Comparison of ENCODE assay signal across 8 cellular contexts in the genomic region with DNA sequence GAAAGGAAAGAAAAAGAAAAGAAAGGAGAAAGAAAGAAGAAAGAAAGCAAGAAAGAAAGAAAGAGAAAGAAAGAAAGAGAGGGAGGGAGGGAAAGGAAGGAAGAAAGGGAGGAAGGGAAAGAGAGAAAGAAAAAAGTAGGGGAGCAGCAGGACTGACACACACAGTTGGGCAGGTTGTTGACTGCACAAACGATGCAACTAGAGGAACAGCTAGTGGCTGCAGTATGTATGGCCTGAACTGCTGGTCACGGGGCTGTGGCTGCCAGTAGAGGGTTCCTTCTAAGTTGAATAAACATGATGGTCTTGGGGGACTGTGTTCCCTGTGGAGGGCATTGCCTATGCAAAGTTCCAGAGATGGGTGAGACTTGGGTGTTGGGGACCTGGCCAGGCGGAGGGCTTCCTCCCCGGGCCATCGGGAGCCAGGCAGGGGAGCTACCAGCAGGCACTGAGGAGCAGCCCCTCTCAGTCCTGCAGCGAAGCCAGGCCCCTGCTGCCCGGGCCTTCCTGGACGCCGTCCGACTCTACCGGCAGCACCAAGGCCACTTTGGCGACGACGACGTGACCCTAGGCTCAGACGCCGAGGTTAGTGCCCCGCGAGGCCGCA. TPM values are rescaled to one million over a fixed set of nuclear protein-coding genes. Genes with fewer than 3 reads are reported as not detected.
A peak's percentile ranks its signal among the peaks of the same experiment; 100 is the strongest.
DNase-seq lines count a peak whose midpoint lies in the region; ATAC-seq, FAIRE-seq and TF ChIP-seq lines count a peak whose summit lies in the region.

No MANE protein-coding gene starts in this region.

- peaks cover 0 to 3% of the 10 kb centered on the region in 2 donors for H3K27me3 ChIP-seq in small intestine (ENCODE audit: control insufficient read depth in 2 of 2, insufficient read depth in 2 of 2, low read length in 2 of 2)

- H3K4me1 ChIP-seq in small intestine (ENCODE audit: control insufficient read depth in 2 of 2, insufficient read depth in 1 of 2, low read depth in 1 of 2, low read length in 1 of 2) = peaks cover 2 to 3% of the 10 kb centered on the region in 2 donors

- H3K36me3 ChIP-seq in small intestine (ENCODE audit: control insufficient read depth in 2 of 2, insufficient read depth in 2 of 2, low read length in 2 of 2) = no peaks in the 10 kb centered on the region

- intact Hi-C loops in activated CD4-positive, alpha-beta T cell treated with anti-CD3 and anti-CD28 coated beads, Interleukin-2, amount 10 ng/mL, durations not matched to agents 24 days and 14 days (cut with micrococcal nuclease) = loop anchor here (1.0 kb wide), 2 partner anchors 17 to 27 kb away; partner anchors contain the start of genes COLGALT1 and PGLS

- no peak for FAIRE-seq in small intestine (lab: Jason Lieb, UNC)

- H3K4me3 ChIP-seq in small intestine (ENCODE audit: low read depth in 1 of 2, low read length in 2 of 2) = peak overlapping the region; percentile 16 to 35

- TF ChIP-seq CTCF in glutamatergic neuron (IDR thresholded peaks at IDR 0.05; ENCODE audit: partially characterized antibody, unreplicated experiment) = no peak

- no peaks in the 10 kb centered on the region for H3K9me3 Mint-ChIP-seq in activated CD4-positive, alpha-beta T cell treated with anti-CD3 and anti-CD28 coated beads, Interleukin-2, amount 10 ng/mL, durations not matched to agents 24 days and 14 days
- peaks cover 5% of the 10 kb centered on the region for H3K9me3 Mint-ChIP-seq in glutamatergic neuron (ENCODE audit: unreplicated experiment)

- H3K36me3 Mint-ChIP-seq in activated CD4-positive, alpha-beta T cell treated with anti-CD3 and anti-CD28 coated beads, Interleukin-2, amount 10 ng/mL, durations not matched to agents 24 days and 14 days (ENCODE audit: low read depth) = no peaks in the 10 kb centered on the region
- H3K36me3 Mint-ChIP-seq in T-helper 17 cell (ENCODE audit: low read depth) (no peaks in the 10 kb centered on the region), glutamatergic neuron (ENCODE audit: unreplicated experiment) (no peaks in the 10 kb centered on the region)

- H3K27ac ChIP-seq in small intestine (ENCODE audit: low read depth in 1 of 2, low read length in 1 of 2) = peak overlapping the region in 1 of 2 donors; percentile 62

- H3K27me3 Mint-ChIP-seq in activated CD4-positive, alpha-beta T cell treated with anti-CD3 and anti-CD28 coated beads, Interleukin-2, amount 10 ng/mL, durations not matched to agents 24 days and 14 days = peaks cover 18% of the 10 kb centered on the region
- no peaks in the 10 kb centered on the region for H3K27me3 Mint-ChIP-seq in T-helper 17 cell
- H3K27me3 Mint-ChIP-seq in glutamatergic neuron (ENCODE audit: unreplicated experiment) = peaks cover 15% of the 10 kb centered on the region

- peak overlapping the region; percentile 45 for H3K27ac Mint-ChIP-seq in activated CD4-positive, alpha-beta T cell treated with anti-CD3 and anti-CD28 coated beads, Interleukin-2, amount 10 ng/mL, durations not matched to agents 24 days and 14 days
- peak overlapping the region; percentile 11 for H3K27ac Mint-ChIP-seq in T-helper 17 cell
- peak overlapping the region; percentile 62 for H3K27ac Mint-ChIP-seq in glutamatergic neuron (ENCODE audit: unreplicated experiment)

- peaks cover 13% of the 10 kb centered on the region for H3K4me1 Mint-ChIP-seq in activated CD4-positive, alpha-beta T cell treated with anti-CD3 and anti-CD28 coated beads, Interleukin-2, amount 10 ng/mL, durations not matched to agents 24 days and 14 days
- peaks cover 12% of the 10 kb centered on the region for H3K4me1 Mint-ChIP-seq in T-helper 17 cell
- H3K4me1 Mint-ChIP-seq in glutamatergic neuron (ENCODE audit: low read depth, unreplicated experiment) = no peaks in the 10 kb centered on the region

- H3K9me3 ChIP-seq in T-helper 17 cell (ENCODE audit: control insufficient read depth, low read length, poor library complexity, severe bottlenecking) (no peaks in the 10 kb centered on the region), small intestine (ENCODE audit: control insufficient read depth, low read depth) (no peaks in the 10 kb centered on the region)

- WGBS in small intestine, 3 donors = 5 to 12% (median 5%) methylated on average over 19 to 20 of the region's 20 CpGs

- no peak for DNase-seq in activated CD4-positive, alpha-beta T cell treated with anti-CD3 and anti-CD28 coated beads, Interleukin-2, amount 10 ng/mL, durations not matched to agents 24 days and 14 days
- no peak for DNase-seq in activated CD4-positive, alpha-beta T cell treated with anti-CD3 and anti-CD28 coated beads, Interleukin-2, amount 50 U/mL, for 48 hours
- no peak for DNase-seq in T-helper 17 cell
- DNase-seq in glutamatergic neuron = no peak
- no peak for DNase-seq in small intestine
- DNase-seq in NCI-H774 (lab: John Stamatoyannopoulos, UW) = no peak

- H3K4me3 Mint-ChIP-seq in activated CD4-positive, alpha-beta T cell treated with anti-CD3 and anti-CD28 coated beads, Interleukin-2, amount 10 ng/mL, durations not matched to agents 24 days and 14 days = peak overlapping the region; percentile 86
- H3K4me3 Mint-ChIP-seq in T-helper 17 cell = peak overlapping the region; percentile 83
- peak overlapping the region; percentile 79 for H3K4me3 Mint-ChIP-seq in glutamatergic neuron (ENCODE audit: unreplicated experiment)

- ATAC-seq in T-helper 17 cell (no peak), HG02759 (IDR thresholded peaks at IDR 0.05; ENCODE audit: unreplicated experiment) (no peak), GM19455 (IDR thresholded peaks at IDR 0.05; ENCODE audit: unreplicated experiment) (no peak)

RNA-seq across cellular contexts. Expression of gene COLGALT1, which starts 16.7 kb away (rescaled TPM):
- total RNA-seq in activated CD4-positive, alpha-beta T cell treated with anti-CD3 and anti-CD28 coated beads, Interleukin-2, amount 10 ng/mL, durations not matched to agents 24 days and 14 days = 103 and 106 TPM in 2 replicates
- total RNA-seq in T-helper 17 cell (10 to 100 TPM; 42.1 to 42.4 TPM), glutamatergic neuron (ENCODE audit: unreplicated experiment) (74.5 TPM)
- polyA plus RNA-seq in small intestine = 10 to 100 TPM; 21.0 to 39.5 (median 23.8) TPM

RNA-seq across cellular contexts. Expression of gene PGLS, which starts 27.3 kb away (rescaled TPM):
- 64.8 and 73.7 TPM in 2 replicates for total RNA-seq in activated CD4-positive, alpha-beta T cell treated with anti-CD3 and anti-CD28 coated beads, Interleukin-2, amount 10 ng/mL, durations not matched to agents 24 days and 14 days
- total RNA-seq in T-helper 17 cell = 10 to 100 TPM; 48.6 to 53.7 TPM
- 66.0 TPM for total RNA-seq in glutamatergic neuron (ENCODE audit: unreplicated experiment)
- polyA plus RNA-seq in small intestine = 100 to 1,000 TPM in 2 of 3 donors, 10 to 100 TPM in 1; 99.0 to 116 (median 111) TPM

Comparison
In these comparisons a context has a peak if more than half of its experiments do, and no peak if none do; other contexts are left out.
1. H3K27ac Mint-ChIP-seq: peak in every context shown above with its lines; median percentile 62 in glutamatergic neuron; 45 in activated CD4-positive, alpha-beta T cell treated with anti-CD3 and anti-CD28 coated beads, Interleukin-2, amount 10 ng/mL, durations not matched to agents 24 days and 14 days; 11 in T-helper 17 cell.